15 cellular contexts compared by ENCODE assay signal in genomic region chr11:61102667-61103491, GRCh38. TPM values are rescaled to one million over a fixed set of nuclear protein-coding genes. Genes with fewer than 3 reads are reported as not detected.
A peak's percentile ranks its signal among the peaks of the same experiment; 100 is the strongest.
DNase-seq lines count a peak whose midpoint lies in the region; ATAC-seq, FAIRE-seq and TF ChIP-seq lines count a peak whose summit lies in the region.
"Had no signal": no experiment of that assay in that cellular context is flagged by ENCODE, and none has a peak within 500 bp of the region (broad histone marks: within the 10 kb centered on the region; RNA-seq: fewer than 3 reads in every experiment).

No MANE protein-coding gene starts in this region.

- peaks cover 24% of the 10 kb centered on the region for H3K4me1 Mint-ChIP-seq in activated CD4-positive, alpha-beta T cell treated with anti-CD3 and anti-CD28 coated beads for 36 hours
- H3K4me1 Mint-ChIP-seq in activated CD8-positive, alpha-beta T cell treated with anti-CD3 and anti-CD28 coated beads for 36 hours (ENCODE audit: low read depth): peaks cover 32% of the 10 kb centered on the region

- TF ChIP-seq CTCF in activated CD8-positive, alpha-beta T cell treated with anti-CD3 and anti-CD28 coated beads for 36 hours (IDR thresholded peaks at IDR 0.05): no peak

- H3K4me3 Mint-ChIP-seq in activated CD4-positive, alpha-beta T cell treated with anti-CD3 and anti-CD28 coated beads for 36 hours: no peak overlapping the region
- H3K4me3 Mint-ChIP-seq in activated CD8-positive, alpha-beta T cell treated with anti-CD3 and anti-CD28 coated beads for 36 hours: no peak overlapping the region

- POLR2A ChIA-PET in activated CD4-positive, alpha-beta T cell treated with anti-CD3 and anti-CD28 coated beads for 36 hours (lab: Charles Lee): interaction anchor here (0.5 to 1.2 kb wide), 4 partner anchors 8 to 132 kb away, joined by 3 to 6 read pairs (median 4); partner anchors contain the start of gene CD6
- POLR2A ChIA-PET in activated CD8-positive, alpha-beta T cell treated with anti-CD3 and anti-CD28 coated beads for 36 hours (lab: Charles Lee): interaction anchor here (0.6 to 2.6 kb wide), 16 partner anchors 9 to 131 kb away, joined by 3 to 19 read pairs (median 5); partner anchors contain the start of gene CD6

- H3K27ac Mint-ChIP-seq in activated CD4-positive, alpha-beta T cell treated with anti-CD3 and anti-CD28 coated beads for 36 hours: no peak overlapping the region
- no peak overlapping the region for H3K27ac Mint-ChIP-seq in activated CD8-positive, alpha-beta T cell treated with anti-CD3 and anti-CD28 coated beads for 36 hours

- DNase-seq in activated CD4-positive, alpha-beta T cell treated with anti-CD3 and anti-CD28 coated beads for 36 hours: peak; percentile 49
- no peak for DNase-seq in activated CD4-positive, alpha-beta T cell treated with anti-CD3 and anti-CD28 coated beads, Interleukin-2, amount 50 U/mL, for 4 hours
- DNase-seq in activated CD8-positive, alpha-beta T cell treated with anti-CD3 and anti-CD28 coated beads for 36 hours: peak; percentile 56
- DNase-seq in islet precursor cell (peak; percentile 56), DMS153 treated with DMSO at 0.1 percent for 48 hours (lab: John Stamatoyannopoulos, UW; ENCODE audit: unreplicated experiment) (no peak), NCI-H69 (lab: John Stamatoyannopoulos, UW) (no peak), RCC 7860 (ENCODE audit: low spot score) (no peak)
- DNase-seq in stimulated activated naive CD8-positive, alpha-beta T cell treated with anti-CD3 and anti-CD28 coated beads, Interleukin-15, Interleukin-2, amounts not matched to agents 100 U/mL and 50 U/mL, for 24 hours: peak; percentile 47
- DNase-seq: 8988T, mesenchymal stem cell, NCI-H2171, OCI-M1 had no signal

- no peaks in the 10 kb centered on the region for H3K9me3 Mint-ChIP-seq in activated CD4-positive, alpha-beta T cell treated with anti-CD3 and anti-CD28 coated beads for 36 hours (ENCODE audit: low read depth)
- no peaks in the 10 kb centered on the region for H3K9me3 Mint-ChIP-seq in activated CD8-positive, alpha-beta T cell treated with anti-CD3 and anti-CD28 coated beads for 36 hours

- no peak for FAIRE-seq in RCC 7860 (lab: Jason Lieb, UNC)

- no peaks in the 10 kb centered on the region for H3K27me3 Mint-ChIP-seq in activated CD4-positive, alpha-beta T cell treated with anti-CD3 and anti-CD28 coated beads for 36 hours
- H3K27me3 Mint-ChIP-seq in activated CD8-positive, alpha-beta T cell treated with anti-CD3 and anti-CD28 coated beads for 36 hours: no peaks in the 10 kb centered on the region

- intact Hi-C loops in activated CD4-positive, alpha-beta T cell treated with anti-CD3 and anti-CD28 coated beads for 36 hours (cut with DNase I, micrococcal nuclease): loop anchor here (1.0 to 2.0 kb wide), 7 partner anchors 8 to 116 kb away; no protein-coding TSS in a partner anchor
- intact Hi-C loops in activated CD8-positive, alpha-beta T cell treated with anti-CD3 and anti-CD28 coated beads for 36 hours (cut with micrococcal nuclease): no loop called here

- CTCF ChIA-PET in activated CD4-positive, alpha-beta T cell treated with anti-CD3 and anti-CD28 coated beads for 36 hours (lab: Charles Lee): interaction anchor here (0.7 to 1.8 kb wide), 4 partner anchors 11 to 233 kb away, joined by 3 to 6 read pairs (median 4); partner anchors contain the start of gene CD6
- CTCF ChIA-PET in activated CD8-positive, alpha-beta T cell treated with anti-CD3 and anti-CD28 coated beads for 36 hours (lab: Charles Lee): interaction anchor here (0.7 to 1.4 kb wide), 2 partner anchors 117 to 133 kb away, joined by 3 read pairs; no protein-coding TSS in a partner anchor

- ATAC-seq in activated CD4-positive, alpha-beta T cell treated with anti-CD3 and anti-CD28 coated beads for 36 hours: peak; percentile 16
- ATAC-seq in activated CD8-positive, alpha-beta T cell treated with anti-CD3 and anti-CD28 coated beads for 36 hours: peak; percentile 37
- peak; percentile 59 for ATAC-seq in stimulated activated naive CD8-positive, alpha-beta T cell treated with anti-CD3 and anti-CD28 coated beads, Interleukin-15, Interleukin-2, amounts not matched to agents 100 U/mL and 50 U/mL, for 24 hours

- peaks cover 54% of the 10 kb centered on the region for H3K36me3 Mint-ChIP-seq in activated CD4-positive, alpha-beta T cell treated with anti-CD3 and anti-CD28 coated beads for 36 hours (ENCODE audit: low read depth)
- H3K36me3 Mint-ChIP-seq in activated CD8-positive, alpha-beta T cell treated with anti-CD3 and anti-CD28 coated beads for 36 hours (ENCODE audit: low read depth): peaks cover 46% of the 10 kb centered on the region

RNA-seq across cellular contexts. Expression of gene CD5, which starts 0.6 kb away (rescaled TPM):
- 100 to 1,000 TPM; 298 to 399 TPM for total RNA-seq in activated CD4-positive, alpha-beta T cell treated with anti-CD3 and anti-CD28 coated beads for 36 hours
- 100 to 1,000 TPM; 214 to 215 TPM for total RNA-seq in activated CD8-positive, alpha-beta T cell treated with anti-CD3 and anti-CD28 coated beads for 36 hours
- total RNA-seq: M059J, renal cortical epithelial cell, temporal lobe had no signal

RNA-seq across cellular contexts. Expression of gene VPS37C, which starts 58.3 kb away (rescaled TPM):
- 10 to 100 TPM in 1 of 2 experiments, 1 to 10 TPM in 1; 9.5 to 10.6 TPM for total RNA-seq in activated CD4-positive, alpha-beta T cell treated with anti-CD3 and anti-CD28 coated beads for 36 hours
- 1 to 10 TPM; 6.6 to 7.2 TPM for total RNA-seq in activated CD8-positive, alpha-beta T cell treated with anti-CD3 and anti-CD28 coated beads for 36 hours

Comparison
In these comparisons a context has a peak if more than half of its experiments do, and no peak if none do; other contexts are left out.
1. DNase-seq: peak in activated CD4-positive, alpha-beta T cell treated with anti-CD3 and anti-CD28 coated beads for 36 hours (single experiment), activated CD8-positive, alpha-beta T cell treated with anti-CD3 and anti-CD28 coated beads for 36 hours (single experiment), islet precursor cell (single experiment) and stimulated activated naive CD8-positive, alpha-beta T cell treated with anti-CD3 and anti-CD28 coated beads, Interleukin-15, Interleukin-2, amounts not matched to agents 100 U/mL and 50 U/mL, for 24 hours (single experiment); none in activated CD4-positive, alpha-beta T cell treated with anti-CD3 and anti-CD28 coated beads, Interleukin-2, amount 50 U/mL, for 4 hours (0 of 2), DMS153 treated with DMSO at 0.1 percent for 48 hours (single experiment), NCI-H69 (single experiment) and RCC 7860 (single experiment).
2. Peak in every context shown above with its lines, with median percentiles within 50 percentile points of each other: ATAC-seq.